8 cellular contexts compared by ENCODE assay signal in the genomic region with DNA sequence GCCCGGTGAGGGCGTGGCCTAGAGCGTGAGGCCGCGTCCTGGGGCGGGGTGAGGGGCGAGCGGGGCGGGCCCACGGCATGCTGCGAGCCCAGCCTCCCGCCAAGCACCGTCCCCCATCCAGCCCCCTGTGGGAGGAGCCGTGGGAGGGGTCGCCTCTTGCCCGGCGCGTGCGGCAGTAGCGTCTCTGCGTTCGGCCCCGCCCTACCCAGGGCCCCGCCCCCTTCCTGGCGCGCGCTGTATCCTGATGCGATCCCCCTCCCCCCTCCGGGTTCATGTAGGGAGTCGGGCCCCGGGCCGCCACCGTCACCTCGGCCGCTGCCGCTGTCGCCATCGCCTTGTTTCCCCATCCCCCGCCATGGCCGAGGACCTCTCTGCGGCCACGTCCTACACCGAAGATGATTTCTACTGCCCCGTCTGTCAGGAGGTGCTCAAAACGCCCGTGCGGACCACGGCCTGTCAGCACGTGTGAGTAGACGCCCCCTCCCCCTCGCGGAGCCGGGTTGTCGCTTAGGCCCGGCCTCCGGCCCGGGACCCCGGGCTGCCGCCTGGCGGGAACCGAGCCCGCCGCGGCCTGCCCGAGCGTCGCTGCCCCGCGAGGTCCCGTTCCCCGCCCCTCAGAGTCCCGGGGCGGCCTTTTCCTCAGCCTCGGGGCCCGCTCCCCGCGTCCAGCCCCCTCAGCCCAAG. TPM values are rescaled to one million over a fixed set of nuclear protein-coding genes. Genes with fewer than 3 reads are reported as not detected.
DNase-seq lines count a peak whose midpoint lies in the region; ATAC-seq and TF ChIP-seq lines count a peak whose summit lies in the region.

No MANE protein-coding gene starts in this region.

- WGBS in lung, 2 donors: 1% methylated on average over 48 to 77 of the region's 77 CpGs

- TF ChIP-seq CTCF in activated CD8-positive, alpha-beta T cell treated with anti-CD3 and anti-CD28 coated beads for 36 hours (IDR thresholded peaks at IDR 0.05): no peak
- no peak for TF ChIP-seq CTCF in lung (IDR thresholded peaks at IDR 0.05; ENCODE audit: control extremely low read depth, extremely low read depth)

- no peaks in the 10 kb centered on the region for H3K36me3 ChIP-seq in CD4-positive, alpha-beta memory T cell (ENCODE audit: insufficient read depth, low read length)
- H3K36me3 ChIP-seq in lung (ENCODE audit: control insufficient read depth in 2 of 2, insufficient read depth in 2 of 2, low read length in 2 of 2): no peaks in the 10 kb centered on the region

- no peaks in the 10 kb centered on the region for H3K9me3 ChIP-seq in CD4-positive, alpha-beta memory T cell (ENCODE audit: control insufficient read depth in 1 of 2, low read length in 2 of 2)
- no peaks in the 10 kb centered on the region for H3K9me3 ChIP-seq in lung (ENCODE audit: control insufficient read depth in 2 of 2, insufficient read depth in 1 of 2, low read length in 1 of 2)

- peaks cover 28 to 55% (median 41%) of the 10 kb centered on the region in 4 donors for H3K4me1 Mint-ChIP-seq in CD4-positive, alpha-beta memory T cell
- H3K4me1 Mint-ChIP-seq in activated CD8-positive, alpha-beta T cell treated with anti-CD3 and anti-CD28 coated beads for 36 hours (ENCODE audit: low read depth): peaks cover 41% of the 10 kb centered on the region

- H3K36me3 Mint-ChIP-seq in CD4-positive, alpha-beta memory T cell: peaks cover 21 to 36% of the 10 kb centered on the region in 2 donors
- H3K36me3 Mint-ChIP-seq in activated CD8-positive, alpha-beta T cell treated with anti-CD3 and anti-CD28 coated beads for 36 hours (ENCODE audit: low read depth): peaks cover 37% of the 10 kb centered on the region

- no peaks in the 10 kb centered on the region for H3K27me3 Mint-ChIP-seq in CD4-positive, alpha-beta memory T cell
- no peaks in the 10 kb centered on the region for H3K27me3 Mint-ChIP-seq in activated CD8-positive, alpha-beta T cell treated with anti-CD3 and anti-CD28 coated beads for 36 hours

- POLR2A ChIA-PET in CD4-positive, alpha-beta memory T cell (lab: Charles Lee; ENCODE audit: partially characterized antibody): interaction anchor here (0.8 to 5.0 kb wide), 19 partner anchors 8 to 167 kb away, joined by 3 to 147 read pairs (median 5); partner anchors contain the start of genes RNF125 and TRAPPC8
- POLR2A ChIA-PET in activated CD8-positive, alpha-beta T cell treated with anti-CD3 and anti-CD28 coated beads for 36 hours (lab: Charles Lee): interaction anchor here (0.7 to 3.2 kb wide), 16 partner anchors 8 to 151 kb away, joined by 3 to 54 read pairs (median 5); partner anchors contain the start of genes RNF125 and TRAPPC8

- DNase-seq in CD4-positive, alpha-beta memory T cell: peak; percentile 98 to 99 (median 99)
- peak; percentile 95 for DNase-seq in HK-2 (ENCODE audit: unreplicated experiment)
- DNase-seq in NCI-H82 treated with DMSO at 0.1 percent for 48 hours (lab: John Stamatoyannopoulos, UW; ENCODE audit: unreplicated experiment): peak; percentile 88
- DNase-seq in activated CD8-positive, alpha-beta T cell treated with anti-CD3 and anti-CD28 coated beads for 36 hours: peak; percentile 100
- peak; percentile 98 for DNase-seq in ecto neural progenitor cell (ENCODE audit: low spot score)
- peak; percentile 100 for DNase-seq in lung (ENCODE audit: low spot score)
- peak; percentile 99 to 100 (median 100) for DNase-seq in stimulated activated CD4-positive, alpha-beta T cell treated with anti-CD3 and anti-CD28 coated beads, TNF-alpha, amount 100 ng/mL, for 24 hours (ENCODE audit: low read depth in 3 of 3)

- peaks cover 40% of the 10 kb centered on the region for H3K4me1 ChIP-seq in CD4-positive, alpha-beta memory T cell (ENCODE audit: insufficient read depth, low read length)
- peaks cover 4 to 18% of the 10 kb centered on the region in 2 donors for H3K4me1 ChIP-seq in lung (ENCODE audit: control insufficient read depth in 2 of 2, insufficient read depth in 2 of 2, low read length in 2 of 2)

- intact Hi-C loops in CD4-positive, alpha-beta memory T cell (cut with micrococcal nuclease): loop anchor here (1.0 to 10.0 kb wide), 7 partner anchors 20 to 408 kb away; partner anchors contain the start of genes B4GALT6, GAREM1, RNF125 and TRAPPC8
- intact Hi-C loops in activated CD8-positive, alpha-beta T cell treated with anti-CD3 and anti-CD28 coated beads for 36 hours (cut with micrococcal nuclease): loop anchor here (2.0 to 5.0 kb wide), 3 partner anchors 45 to 150 kb away; partner anchors contain the start of genes RNF125 and TRAPPC8

- no peaks in the 10 kb centered on the region for H3K9me3 Mint-ChIP-seq in CD4-positive, alpha-beta memory T cell
- H3K9me3 Mint-ChIP-seq in activated CD8-positive, alpha-beta T cell treated with anti-CD3 and anti-CD28 coated beads for 36 hours: no peaks in the 10 kb centered on the region

- CTCF ChIA-PET in CD4-positive, alpha-beta memory T cell (lab: Charles Lee; ENCODE audit: partially characterized antibody): interaction anchor here (1.1 to 4.9 kb wide), 5 partner anchors 20 to 150 kb away, joined by 3 to 23 read pairs (median 7); partner anchors contain the start of genes RNF125 and TRAPPC8
- CTCF ChIA-PET in activated CD8-positive, alpha-beta T cell treated with anti-CD3 and anti-CD28 coated beads for 36 hours (lab: Charles Lee): interaction anchor here (1.2 to 4.4 kb wide), 2 partner anchors 20 to 74 kb away, joined by 4 to 13 read pairs; partner anchors contain the start of gene RNF125

- H3K4me3 Mint-ChIP-seq in CD4-positive, alpha-beta memory T cell: peak overlapping the region; percentile 95 to 99 (median 98)
- H3K4me3 Mint-ChIP-seq in activated CD8-positive, alpha-beta T cell treated with anti-CD3 and anti-CD28 coated beads for 36 hours: peak overlapping the region; percentile 97

- H3K27ac Mint-ChIP-seq in CD4-positive, alpha-beta memory T cell: peak overlapping the region; percentile 98 to 99 (median 98)
- peak overlapping the region; percentile 97 for H3K27ac Mint-ChIP-seq in activated CD8-positive, alpha-beta T cell treated with anti-CD3 and anti-CD28 coated beads for 36 hours

- peak; percentile 77 for ATAC-seq in GM19455 (IDR thresholded peaks at IDR 0.05; ENCODE audit: unreplicated experiment)
- peak; percentile 92 for ATAC-seq in activated CD8-positive, alpha-beta T cell treated with anti-CD3 and anti-CD28 coated beads for 36 hours
- ATAC-seq in lung (ENCODE audit: insufficient read depth, low FRiP score): peak; percentile 98

- H3K27ac ChIP-seq in CD4-positive, alpha-beta memory T cell (ENCODE audit: low read depth, low read length): peak overlapping the region; percentile 98
- H3K27ac ChIP-seq in lung (ENCODE audit: low read depth in 1 of 2, low read length in 1 of 2): peak overlapping the region; percentile 98 to 100

- H3K27me3 ChIP-seq in CD4-positive, alpha-beta memory T cell (ENCODE audit: insufficient read depth, low read length): no peaks in the 10 kb centered on the region
- no peaks in the 10 kb centered on the region for H3K27me3 ChIP-seq in lung (ENCODE audit: control insufficient read depth, insufficient read depth)

- peak overlapping the region; percentile 91 to 96 for H3K4me3 ChIP-seq in CD4-positive, alpha-beta memory T cell (ENCODE audit: low read length in 2 of 2)
- peak overlapping the region; percentile 89 for H3K4me3 ChIP-seq in lung

RNA-seq across cellular contexts. Expression of gene RNF138, which starts 0.9 kb away (rescaled TPM):
- total RNA-seq in CD4-positive, alpha-beta memory T cell: 10 to 100 TPM; 58.1 to 61.8 TPM
- 10 to 100 TPM; 74.6 to 83.2 TPM for polyA plus RNA-seq in CD4-positive, alpha-beta memory T cell
- 10 to 100 TPM; 86.0 to 89.5 TPM for total RNA-seq in activated CD8-positive, alpha-beta T cell treated with anti-CD3 and anti-CD28 coated beads for 36 hours
- total RNA-seq in lung: 10 to 100 TPM; 23.6 to 37.9 TPM
- 10 to 100 TPM; 13.1 to 22.1 TPM for polyA plus RNA-seq in lung

Comparison
In these comparisons a context has a peak if more than half of its experiments do, and no peak if none do; other contexts are left out.
1. Peak in every context shown above with its lines: DNase-seq, ATAC-seq, H3K4me3 ChIP-seq and H3K27ac ChIP-seq.